ENCODE assay signal across 8 cellular contexts in the genomic region with DNA sequence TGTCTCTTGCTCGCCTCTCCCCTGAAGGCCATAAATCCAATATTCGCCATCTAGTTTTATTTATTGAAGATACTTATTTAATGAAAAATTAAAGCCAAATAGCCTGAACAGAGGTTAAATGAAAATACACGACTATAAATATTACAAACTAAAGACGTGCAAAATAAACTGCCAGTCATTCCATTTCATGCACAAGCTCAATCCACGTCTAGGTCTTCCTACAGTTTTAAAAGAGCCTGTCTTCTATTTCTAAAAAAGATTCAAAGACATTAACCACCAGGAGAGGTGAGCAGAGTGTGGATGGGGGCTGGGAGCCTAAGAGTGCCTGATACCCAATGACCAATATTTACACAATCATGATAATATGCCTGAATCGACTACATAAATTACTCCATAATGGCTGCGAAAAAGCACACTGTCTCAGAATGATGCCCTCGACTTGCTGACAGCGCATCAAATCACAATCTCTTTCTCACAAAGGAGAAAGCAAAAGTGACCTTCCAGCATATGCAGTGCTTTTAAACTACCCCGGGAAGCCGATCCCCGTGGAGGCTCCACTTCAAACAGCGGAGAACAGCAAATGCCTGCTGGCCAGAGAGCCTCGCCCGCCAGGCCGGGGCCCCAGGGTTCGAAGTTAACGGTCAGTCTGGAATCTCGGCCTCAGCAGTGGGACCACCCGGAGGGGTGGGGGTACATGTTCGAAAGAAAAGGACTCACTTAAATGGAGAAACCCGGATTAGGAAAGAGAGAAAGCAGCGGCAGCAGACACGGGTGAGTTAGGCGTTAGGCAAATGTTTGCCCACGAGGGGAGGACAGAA. TPM values are rescaled to one million over a fixed set of nuclear protein-coding genes. Genes with fewer than 3 reads are reported as not detected.
DNase-seq lines count a peak whose midpoint lies in the region; ATAC-seq and TF ChIP-seq lines count a peak whose summit lies in the region.

No MANE protein-coding gene starts in this region.

- H3K79me2 ChIP-seq in hepatocyte, result peaks cover 57% of the 10 kb centered on the region

- POLR2A ChIA-PET in activated naive CD8-positive, alpha-beta T cell treated with anti-CD3 and anti-CD28 coated beads, Interleukin-2, amount 10 ng/mL, durations not matched to agents 7 days and 5 days (lab: Charles Lee), result interaction anchor here (0.6 to 5.1 kb wide), 3 partner anchors 14 to 111 kb away, joined by 3 to 174 read pairs (median 4); no protein-coding TSS in a partner anchor

- H4K20me1 ChIP-seq in hepatocyte (ENCODE audit: insufficient read depth, poor library complexity, severe bottlenecking), result no peaks in the 10 kb centered on the region

- DNase-seq in NCI-H146 (lab: John Stamatoyannopoulos, UW), result peak; percentile 26
- DNase-seq in NCI-H146 treated with DMSO at 0.1 percent for 48 hours (lab: John Stamatoyannopoulos, UW; ENCODE audit: unreplicated experiment), result no peak
- DNase-seq in NCI-H1092 treated with DMSO at 0.1 percent for 48 hours (lab: John Stamatoyannopoulos, UW), result peak; percentile 64
- peak; percentile 46 for DNase-seq in activated naive CD8-positive, alpha-beta T cell treated with anti-CD3 and anti-CD28 coated beads, Interleukin-2, amount 10 ng/mL, durations not matched to agents 7 days and 5 days
- DNase-seq in hepatocyte (ENCODE audit: low spot score), result peak; percentile 32
- no peak for DNase-seq in CD1c-positive myeloid dendritic cell (ENCODE audit: extremely low spot score)
- no peak for DNase-seq in posterior vena cava (ENCODE audit: low spot score)

- H3K4me3 ChIP-seq in hepatocyte, result peak overlapping the region; percentile 95
- H3K4me3 ChIP-seq in rectal smooth muscle tissue (ENCODE audit: low read length), result peak overlapping the region; percentile 93

- H3K27me3 ChIP-seq in hepatocyte (no peaks in the 10 kb centered on the region), rectal smooth muscle tissue (ENCODE audit: control insufficient read depth, insufficient read depth, low read length) (no peaks in the 10 kb centered on the region)

- peak overlapping the region; percentile 94 for H2AFZ ChIP-seq in hepatocyte

- H3K36me3 Mint-ChIP-seq in activated naive CD8-positive, alpha-beta T cell treated with anti-CD3 and anti-CD28 coated beads, Interleukin-2, amount 10 ng/mL, durations not matched to agents 7 days and 5 days, result peaks cover 31% of the 10 kb centered on the region

- no peaks in the 10 kb centered on the region for H3K9me3 Mint-ChIP-seq in activated naive CD8-positive, alpha-beta T cell treated with anti-CD3 and anti-CD28 coated beads, Interleukin-2, amount 10 ng/mL, durations not matched to agents 7 days and 5 days

- peaks cover 41% of the 10 kb centered on the region for H3K4me1 Mint-ChIP-seq in activated naive CD8-positive, alpha-beta T cell treated with anti-CD3 and anti-CD28 coated beads, Interleukin-2, amount 10 ng/mL, durations not matched to agents 7 days and 5 days

- peak overlapping the region; percentile 94 for H3K27ac Mint-ChIP-seq in activated naive CD8-positive, alpha-beta T cell treated with anti-CD3 and anti-CD28 coated beads, Interleukin-2, amount 10 ng/mL, durations not matched to agents 7 days and 5 days

- H3K9me2 ChIP-seq in hepatocyte (replicated peaks; ENCODE audit: insufficient read depth), result no peaks in the 10 kb centered on the region

- H3K4me1 ChIP-seq in hepatocyte (ENCODE audit: insufficient read depth), result peaks cover 25% of the 10 kb centered on the region
- peaks cover 6% of the 10 kb centered on the region for H3K4me1 ChIP-seq in rectal smooth muscle tissue (ENCODE audit: control insufficient read depth, insufficient read depth, low read length)

- H3K9me3 ChIP-seq in hepatocyte (ENCODE audit: low read depth), result no peaks in the 10 kb centered on the region

- no peak for TF ChIP-seq CTCF in hepatocyte (IDR thresholded peaks at IDR 0.05; ENCODE audit: poor library complexity)

- 14% methylated on average over 26 of the region's 26 CpGs for WGBS in hepatocyte (ENCODE audit: low lambda C conversion rate, missing lambda C conversion rate)

- intact Hi-C loops in posterior vena cava (cut with DNase I), result loop anchor here in 1 of 2 donors (10.0 kb wide), 1 partner anchor 316 kb away; no protein-coding TSS in a partner anchor

- ATAC-seq in activated naive CD8-positive, alpha-beta T cell treated with anti-CD3 and anti-CD28 coated beads, Interleukin-2, amount 10 ng/mL, durations not matched to agents 7 days and 5 days (ENCODE audit: low read depth), result no peak

- H3K36me3 ChIP-seq in hepatocyte (replicated peaks; ENCODE audit: insufficient read depth, low read depth) (no peaks in the 10 kb centered on the region), rectal smooth muscle tissue (ENCODE audit: control insufficient read depth, insufficient read depth, low read length) (peaks cover 3% of the 10 kb centered on the region)

- H3K27me3 Mint-ChIP-seq in activated naive CD8-positive, alpha-beta T cell treated with anti-CD3 and anti-CD28 coated beads, Interleukin-2, amount 10 ng/mL, durations not matched to agents 7 days and 5 days, result no peaks in the 10 kb centered on the region

- peak overlapping the region; percentile 99 for H3K4me3 Mint-ChIP-seq in activated naive CD8-positive, alpha-beta T cell treated with anti-CD3 and anti-CD28 coated beads, Interleukin-2, amount 10 ng/mL, durations not matched to agents 7 days and 5 days

- peak overlapping the region; percentile 81 for H3K9ac ChIP-seq in rectal smooth muscle tissue (ENCODE audit: low read length)

- H3K4me2 ChIP-seq in hepatocyte, result peak overlapping the region; percentile 97

- H3K27ac ChIP-seq in hepatocyte (peak overlapping the region; percentile 47), rectal smooth muscle tissue (ENCODE audit: low read depth, low read length) (peak overlapping the region; percentile 97)

RNA-seq across cellular contexts. Expression of a gene that starts 1.7 kb away (rescaled TPM):
- 10 to 100 TPM; 53.3 to 60.1 TPM for total RNA-seq in activated naive CD8-positive, alpha-beta T cell treated with anti-CD3 and anti-CD28 coated beads, Interleukin-2, amount 10 ng/mL, durations not matched to agents 7 days and 5 days
- total RNA-seq in hepatocyte (13.1 and 14.2 TPM in 2 replicates), posterior vena cava (10 to 100 TPM; 55.6 to 62.1 TPM)
- polyA plus RNA-seq in hepatocyte, result 9.1 and 11.0 TPM in 2 replicates

Comparison
In these comparisons a context has a peak if more than half of its experiments do, and no peak if none do; other contexts are left out.
1. DNase-seq: peak in NCI-H146 (single experiment), NCI-H1092 treated with DMSO at 0.1 percent for 48 hours (single experiment), activated naive CD8-positive, alpha-beta T cell treated with anti-CD3 and anti-CD28 coated beads, Interleukin-2, amount 10 ng/mL, durations not matched to agents 7 days and 5 days (single experiment) and hepatocyte (single experiment); none in NCI-H146 treated with DMSO at 0.1 percent for 48 hours (single experiment), CD1c-positive myeloid dendritic cell (single experiment) and posterior vena cava (single experiment).